24 cellular contexts compared by ENCODE assay signal in the genomic region with DNA sequence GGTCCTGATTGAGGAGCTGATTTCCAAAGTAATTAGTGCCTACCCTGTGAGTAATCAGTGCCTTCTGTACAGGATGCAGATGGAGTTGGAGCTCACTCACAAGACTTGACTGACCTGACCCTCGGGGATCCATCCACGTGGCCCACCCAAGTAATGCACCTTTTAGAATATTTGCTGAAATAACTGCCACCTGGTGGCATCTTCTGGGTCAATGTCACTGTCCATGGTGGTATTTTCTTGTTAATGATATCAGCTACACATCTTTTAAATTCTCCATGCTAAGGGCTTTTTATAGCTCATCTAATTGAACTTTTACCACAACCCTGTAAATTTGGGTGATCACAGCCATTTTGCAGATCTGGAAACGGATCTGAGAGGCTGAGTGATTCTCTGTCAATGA.
DNase-seq lines count a peak whose midpoint lies in the region; ATAC-seq, FAIRE-seq and TF ChIP-seq lines count a peak whose summit lies in the region.
"Had no signal": no experiment of that assay in that cellular context is flagged by ENCODE, and none has a peak within 500 bp of the region (broad histone marks: within the 10 kb centered on the region; RNA-seq: fewer than 3 reads in every experiment).

No MANE protein-coding gene starts in this region.

- no peaks in the 10 kb centered on the region for H3K4me1 Mint-ChIP-seq in activated T-helper 17 cell treated with anti-CD3 and anti-CD28 coated beads, Interleukin-2, amount 50 U/mL, for 72 hours
- H3K4me1 Mint-ChIP-seq: activated naive CD8-positive, alpha-beta T cell treated with anti-CD3 and anti-CD28 coated beads, Interleukin-2, amount 50 U/mL, for 24 hours; T-helper 17 cell had no signal

- no peaks in the 10 kb centered on the region for H3K9me3 Mint-ChIP-seq in activated T-helper 17 cell treated with anti-CD3 and anti-CD28 coated beads, Interleukin-2, amount 50 U/mL, for 72 hours
- H3K9me3 Mint-ChIP-seq: activated naive CD8-positive, alpha-beta T cell treated with anti-CD3 and anti-CD28 coated beads, Interleukin-2, amount 50 U/mL, for 24 hours; effector memory CD8-positive, alpha-beta T cell; IgD-negative memory B cell; type B pancreatic cell had no signal

- SMC1A ChIA-PET in GM12878 (lab: Charles Lee; ENCODE audit: uncharacterized antibody, unreplicated experiment) = interaction anchor here (0.6 to 2.0 kb wide), 3 partner anchors 114 to 180 kb away, joined by 3 to 9 read pairs (median 3); no protein-coding TSS in a partner anchor

- intact Hi-C loops in GM12878 (cut with micrococcal nuclease; ENCODE audit: unreplicated experiment) (no loop called here), lower lobe of right lung (cut with DNase I) (no loop called here)

- H3K4me1 ChIP-seq in GM12878 (ENCODE audit: control insufficient read depth, insufficient read depth, low read length) (no peaks in the 10 kb centered on the region), osteoblast (ENCODE audit: insufficient read depth, low read length) (no peaks in the 10 kb centered on the region), lower lobe of right lung (no peaks in the 10 kb centered on the region)
- H3K4me1 ChIP-seq: SJSA1 had no signal

- H3K36me3 ChIP-seq in GM12878 (ENCODE audit: control insufficient read depth in 2 of 2, insufficient read depth in 2 of 2, low read length in 1 of 2) (no peaks in the 10 kb centered on the region), osteoblast (ENCODE audit: insufficient read depth, low read length) (no peaks in the 10 kb centered on the region), lower lobe of right lung (no peaks in the 10 kb centered on the region)
- H3K36me3 ChIP-seq: SJSA1 had no signal

- no peaks in the 10 kb centered on the region for H4K20me1 ChIP-seq in GM12878 (ENCODE audit: control insufficient read depth, insufficient read depth)
- no peaks in the 10 kb centered on the region for H4K20me1 ChIP-seq in osteoblast (ENCODE audit: insufficient read depth, low read length)

- no peak overlapping the region for H3K4me2 ChIP-seq in GM12878 (ENCODE audit: control insufficient read depth, insufficient read depth)
- H3K4me2 ChIP-seq in osteoblast (ENCODE audit: insufficient read depth, low read length) = no peak overlapping the region
- H3K4me2 ChIP-seq: PC-9 had no signal

- H3K79me2 ChIP-seq in GM12878 (ENCODE audit: control insufficient read depth, insufficient read depth, low read length) (no peaks in the 10 kb centered on the region), osteoblast (ENCODE audit: insufficient read depth, low read length) (no peaks in the 10 kb centered on the region)

- 0% methylated on average over 3 of the region's 3 CpGs for WGBS in GM12878 (ENCODE audit: insufficient coverage, insufficient replicate concordance, low lambda C conversion rate, missing lambda C conversion rate)

- RAD21 ChIA-PET in GM12878 (lab: Charles Lee; ENCODE audit: unreplicated experiment) = no interaction called here

- H3K36me3 Mint-ChIP-seq in activated T-helper 17 cell treated with anti-CD3 and anti-CD28 coated beads, Interleukin-2, amount 50 U/mL, for 72 hours (ENCODE audit: low read depth) = no peaks in the 10 kb centered on the region
- H3K36me3 Mint-ChIP-seq: IgD-negative memory B cell, type B pancreatic cell had no signal

- no peak overlapping the region for H3K9ac ChIP-seq in GM12878 (ENCODE audit: control insufficient read depth, insufficient read depth, low read length)

- H3K4me3 ChIP-seq in GM12878 (no peak overlapping the region), osteoblast (ENCODE audit: insufficient read depth, low read length) (no peak overlapping the region), lower lobe of right lung (no peak overlapping the region)
- H3K4me3 ChIP-seq: PC-9, SJSA1 had no signal

- TF ChIP-seq CTCF in GM12872 (IDR thresholded peaks at IDR 0.05; ENCODE audit: insufficient read depth, low read depth, low read length) (peak; percentile 22; the same call in 1 of the 3 replicates), LNCAP (IDR thresholded peaks at IDR 0.05) (peak; percentile 25; the same call in 1 of the 2 replicates), GM12878 (IDR thresholded peaks at IDR 0.05 in 2 of 3, conservative IDR thresholded peaks at IDR 0.05 in 1 of 3; ENCODE audit: control insufficient read depth in 2 of 3, extremely low read depth in 1 of 3, insufficient read depth in 1 of 3, low read depth in 3 of 3, low read length in 3 of 3) (peak in 1 of 3 experiments; percentile 6; a peak in 1 of 6 replicates), osteoblast (IDR thresholded peaks at IDR 0.05; ENCODE audit: extremely low read depth, low read depth, low read length) (peak; percentile 16), lower lobe of right lung (IDR thresholded peaks at IDR 0.05) (no peak)

- POLR2A ChIA-PET in GM12878 (lab: Charles Lee) = no interaction called here

- H3K4me3 Mint-ChIP-seq in activated T-helper 17 cell treated with anti-CD3 and anti-CD28 coated beads, Interleukin-2, amount 50 U/mL, for 72 hours = no peak overlapping the region
- H3K4me3 Mint-ChIP-seq: activated naive CD8-positive, alpha-beta T cell treated with anti-CD3 and anti-CD28 coated beads, Interleukin-2, amount 50 U/mL, for 24 hours; effector memory CD8-positive, alpha-beta T cell; IgD-negative memory B cell; T-helper 17 cell; type B pancreatic cell had no signal

- CTCF ChIA-PET in GM12878 (lab: Yijun Ruan, JAX) = interaction anchor here (0.7 to 2.5 kb wide), 6 partner anchors 9 to 180 kb away, joined by 3 to 17 read pairs (median 6); no protein-coding TSS in a partner anchor

- H3K27ac Mint-ChIP-seq in activated T-helper 17 cell treated with anti-CD3 and anti-CD28 coated beads, Interleukin-2, amount 50 U/mL, for 72 hours = no peak overlapping the region
- H3K27ac Mint-ChIP-seq: activated naive CD8-positive, alpha-beta T cell treated with anti-CD3 and anti-CD28 coated beads, Interleukin-2, amount 50 U/mL, for 24 hours; effector memory CD8-positive, alpha-beta T cell; T-helper 17 cell; type B pancreatic cell had no signal

- TF ChIP-seq RAD21 in GM12878 (IDR thresholded peaks at IDR 0.05; ENCODE audit: insufficient read depth, low read depth, low read length) = no peak

- DNase-seq in GM12878 (ENCODE audit: low read depth, low spot score) = no peak
- DNase-seq in osteoblast (ENCODE audit: insufficient read length, low spot score, missing footprints) = no peak
- no peak for DNase-seq in NCI-H2171 treated with DMSO at 0.1 percent for 48 hours (lab: John Stamatoyannopoulos, UW)
- no peak for DNase-seq in lower lobe of right lung
- DNase-seq: activated effector memory CD4-positive, alpha-beta T cell treated with Interleukin-2 at 50 U/mL for 16 hours; activated naive CD8-positive, alpha-beta T cell treated with anti-CD3 and anti-CD28 coated beads, Interleukin-2, amount 50 U/mL, for 24 hours; COR-L47; DMS79; effector memory CD8-positive, alpha-beta T cell; kidney glomerular epithelial cell; MV-4-11; NCI-H1694 treated with DMSO at 0.1 percent for 48 hours; NCI-H748 treated with DMSO at 0.1 percent for 48 hours; nucleus accumbens; PC-9; stimulated activated CD4-positive, alpha-beta T cell treated with anti-CD3 and anti-CD28 coated beads, Interleukin-12 subunit alpha, Interleukin-12 subunit beta, amount 100 ng/mL, for 4 hours; T-helper 17 cell had no signal

- TF ChIP-seq POLR2A in GM12878 (IDR thresholded peaks at IDR 0.05; ENCODE audit: low read depth, low read length) = no peak

- no peak overlapping the region for H3K27ac ChIP-seq in GM12878 (ENCODE audit: control insufficient read depth, insufficient read depth)
- no peak overlapping the region for H3K27ac ChIP-seq in osteoblast (ENCODE audit: low read depth, low read length)
- no peak overlapping the region for H3K27ac ChIP-seq in lower lobe of right lung
- H3K27ac ChIP-seq: PC-9, SJSA1 had no signal

- H3K27me3 ChIP-seq in GM12878 (replicated peaks in 1 of 2; ENCODE audit: control insufficient read depth in 2 of 2, insufficient read depth in 2 of 2, low read length in 1 of 2) (peaks cover 7 to 8% of the 10 kb centered on the region in 2 experiments), osteoblast (ENCODE audit: insufficient read depth, low read length) (peaks cover 29% of the 10 kb centered on the region), lower lobe of right lung (ENCODE audit: low read depth) (peaks cover 49% of the 10 kb centered on the region)

- H3K27me3 Mint-ChIP-seq in activated T-helper 17 cell treated with anti-CD3 and anti-CD28 coated beads, Interleukin-2, amount 50 U/mL, for 72 hours = peaks cover 35% of the 10 kb centered on the region

- no peak overlapping the region for H2AFZ ChIP-seq in GM12878 (ENCODE audit: control insufficient read depth, low read depth, low read length)
- H2AFZ ChIP-seq in osteoblast (ENCODE audit: low read length) = no peak overlapping the region
- H2AFZ ChIP-seq: PC-9 had no signal

- peak; percentile 46; the same call in 2 of the 3 replicates for ATAC-seq in GM12878
- ATAC-seq in HG03108 (IDR thresholded peaks at IDR 0.05; ENCODE audit: unreplicated experiment) = no peak
- no peak for ATAC-seq in lower lobe of right lung
- ATAC-seq in activated T-helper 17 cell treated with anti-CD3 and anti-CD28 coated beads, Interleukin-2, amount 50 U/mL, for 72 hours (replicated peaks) = no peak
- ATAC-seq: activated naive CD8-positive, alpha-beta T cell treated with anti-CD3 and anti-CD28 coated beads, Interleukin-2, amount 50 U/mL, for 24 hours; effector memory CD8-positive, alpha-beta T cell; T-helper 17 cell had no signal

- FAIRE-seq in GM12878 (lab: Jason Lieb, UNC) = no peak

- no peaks in the 10 kb centered on the region for H3K9me3 ChIP-seq in GM12878 (replicated peaks; ENCODE audit: control insufficient read depth, insufficient read depth, low read length)
- no peaks in the 10 kb centered on the region for H3K9me3 ChIP-seq in osteoblast (ENCODE audit: low read depth, low read length)
- no peaks in the 10 kb centered on the region for H3K9me3 ChIP-seq in lower lobe of right lung
- H3K9me3 ChIP-seq: SJSA1 had no signal

- no TSS peak for BruUV-seq in GM12878 (replicated peaks; lab: Mats Ljungman, UMichigan)

- in situ Hi-C loops in GM12878 (cut with MboI) = no loop called here

- TF ChIP-seq EP300 in GM12878 (IDR thresholded peaks at IDR 0.05; ENCODE audit: borderline replicate concordance in 1 of 2, control insufficient read depth in 1 of 2, low read depth in 2 of 2, low read length in 2 of 2) = no peak
